ENCODE assay signal across 8 cellular contexts in genomic region chr22:31081963-31082605, GRCh38. TPM values are rescaled to one million over a fixed set of nuclear protein-coding genes. Genes with fewer than 3 reads are reported as not detected.
DNase-seq lines count a peak whose midpoint lies in the region; ATAC-seq lines count a peak whose summit lies in the region.

No MANE protein-coding gene starts in this region.

- H3K27me3 ChIP-seq in thymus (ENCODE audit: control insufficient read depth, insufficient read depth), result no peaks in the 10 kb centered on the region

- 82% methylated on average over 6 of the region's 6 CpGs for WGBS in thymus

- H3K4me1 ChIP-seq in thymus (ENCODE audit: control insufficient read depth, insufficient read depth, low read length), result peaks cover 18% of the 10 kb centered on the region

- CTCF ChIA-PET in activated naive CD4-positive, alpha-beta T cell treated with anti-CD3 and anti-CD28 coated beads, Interleukin-2, amount 10 ng/mL, durations not matched to agents 7 days and 5 days (lab: Charles Lee), result interaction anchor here (0.8 to 3.7 kb wide), 6 partner anchors 9 to 319 kb away, joined by 3 to 22 read pairs (median 9); no protein-coding TSS in a partner anchor

- H3K4me1 Mint-ChIP-seq in activated naive CD4-positive, alpha-beta T cell treated with anti-CD3 and anti-CD28 coated beads, Interleukin-2, amount 10 ng/mL, durations not matched to agents 7 days and 5 days, result peaks cover 44% of the 10 kb centered on the region
- H3K4me1 Mint-ChIP-seq in activated T-helper 17 cell treated with anti-CD3 and anti-CD28 coated beads, Interleukin-2, amount 50 U/mL, for 72 hours, result peaks cover 13% of the 10 kb centered on the region

- H3K27me3 Mint-ChIP-seq in activated naive CD4-positive, alpha-beta T cell treated with anti-CD3 and anti-CD28 coated beads, Interleukin-2, amount 10 ng/mL, durations not matched to agents 7 days and 5 days, result peaks cover 18% of the 10 kb centered on the region
- H3K27me3 Mint-ChIP-seq in activated T-helper 17 cell treated with anti-CD3 and anti-CD28 coated beads, Interleukin-2, amount 50 U/mL, for 72 hours, result no peaks in the 10 kb centered on the region

- no peak for DNase-seq in activated naive CD4-positive, alpha-beta T cell treated with anti-CD3 and anti-CD28 coated beads, Interleukin-2, amount 10 ng/mL, durations not matched to agents 7 days and 5 days
- no peak for DNase-seq in activated naive CD4-positive, alpha-beta T cell (lab: John Stamatoyannopoulos, UW)
- DNase-seq in kidney glomerular epithelial cell (lab: John Stamatoyannopoulos, UW), result peak; percentile 47
- no peak for DNase-seq in activated gamma-delta T cell treated with Interleukin-2 at 50 U/mL for 16 hours
- no peak for DNase-seq in NCI-H1105 (lab: John Stamatoyannopoulos, UW)

- H3K36me3 ChIP-seq in thymus (ENCODE audit: control insufficient read depth, insufficient read depth), result peaks cover 2% of the 10 kb centered on the region

- H3K27ac Mint-ChIP-seq in activated naive CD4-positive, alpha-beta T cell treated with anti-CD3 and anti-CD28 coated beads, Interleukin-2, amount 10 ng/mL, durations not matched to agents 7 days and 5 days, result no peak overlapping the region
- H3K27ac Mint-ChIP-seq in activated T-helper 17 cell treated with anti-CD3 and anti-CD28 coated beads, Interleukin-2, amount 50 U/mL, for 72 hours, result peak overlapping the region; percentile 76

- H3K4me3 ChIP-seq in thymus (ENCODE audit: low read length), result peak overlapping the region; percentile 71

- peak overlapping the region; percentile 89 for H3K4me3 Mint-ChIP-seq in activated naive CD4-positive, alpha-beta T cell treated with anti-CD3 and anti-CD28 coated beads, Interleukin-2, amount 10 ng/mL, durations not matched to agents 7 days and 5 days
- peak overlapping the region; percentile 86 for H3K4me3 Mint-ChIP-seq in activated T-helper 17 cell treated with anti-CD3 and anti-CD28 coated beads, Interleukin-2, amount 50 U/mL, for 72 hours

- H3K27ac ChIP-seq in thymus (ENCODE audit: low read depth), result no peak overlapping the region

- peak; percentile 12 for ATAC-seq in activated T-helper 17 cell treated with anti-CD3 and anti-CD28 coated beads, Interleukin-2, amount 50 U/mL, for 72 hours (replicated peaks)
- ATAC-seq in HG02885 (IDR thresholded peaks at IDR 0.05; ENCODE audit: poor library complexity, unreplicated experiment), result no peak

- no peaks in the 10 kb centered on the region for H3K9me3 Mint-ChIP-seq in activated naive CD4-positive, alpha-beta T cell treated with anti-CD3 and anti-CD28 coated beads, Interleukin-2, amount 10 ng/mL, durations not matched to agents 7 days and 5 days
- no peaks in the 10 kb centered on the region for H3K9me3 Mint-ChIP-seq in activated T-helper 17 cell treated with anti-CD3 and anti-CD28 coated beads, Interleukin-2, amount 50 U/mL, for 72 hours

- H3K9me3 ChIP-seq in thymus (ENCODE audit: control insufficient read depth), result no peaks in the 10 kb centered on the region

- peaks cover 2% of the 10 kb centered on the region for H3K36me3 Mint-ChIP-seq in activated naive CD4-positive, alpha-beta T cell treated with anti-CD3 and anti-CD28 coated beads, Interleukin-2, amount 10 ng/mL, durations not matched to agents 7 days and 5 days
- H3K36me3 Mint-ChIP-seq in activated T-helper 17 cell treated with anti-CD3 and anti-CD28 coated beads, Interleukin-2, amount 50 U/mL, for 72 hours (ENCODE audit: low read depth), result no peaks in the 10 kb centered on the region

RNA-seq across cellular contexts. Expression of gene SMTN, which starts 1.0 kb away (rescaled TPM):
- total RNA-seq in activated T-helper 17 cell treated with anti-CD3 and anti-CD28 coated beads, Interleukin-2, amount 50 U/mL, for 72 hours, result 10 to 100 TPM; 42.6 to 58.4 TPM
- 26.3 TPM for polyA plus RNA-seq in thymus

RNA-seq across cellular contexts. Expression of gene SELENOM, which starts 25.3 kb away (rescaled TPM):
- total RNA-seq in activated T-helper 17 cell treated with anti-CD3 and anti-CD28 coated beads, Interleukin-2, amount 50 U/mL, for 72 hours, result 10 to 100 TPM in 1 of 2 donors, 1 to 10 TPM in 1; 4.5 to 20.4 TPM
- 122 TPM for polyA plus RNA-seq in thymus

RNA-seq across cellular contexts. Expression of gene INPP5J, which starts 40.7 kb away (rescaled TPM):
- under 1 TPM; 0.09 to 0.34 TPM for total RNA-seq in activated T-helper 17 cell treated with anti-CD3 and anti-CD28 coated beads, Interleukin-2, amount 50 U/mL, for 72 hours
- 1.1 TPM for polyA plus RNA-seq in thymus

RNA-seq across cellular contexts. Expression of gene PLA2G3, which starts 58.2 kb away (rescaled TPM):
- total RNA-seq in activated T-helper 17 cell treated with anti-CD3 and anti-CD28 coated beads, Interleukin-2, amount 50 U/mL, for 72 hours, result not detected
- polyA plus RNA-seq in thymus, result 0.39 TPM
